ENCODE assay signal across 8 cellular contexts in genomic region chr1:27555700-27556424, GRCh38. TPM values are rescaled to one million over a fixed set of nuclear protein-coding genes. Genes with fewer than 3 reads are reported as not detected.
A peak's percentile ranks its signal among the peaks of the same experiment; 100 is the strongest.
DNase-seq lines count a peak whose midpoint lies in the region; ATAC-seq and TF ChIP-seq lines count a peak whose summit lies in the region.

No MANE protein-coding gene starts in this region.

- no peaks in the 10 kb centered on the region for H3K9me3 Mint-ChIP-seq in stimulated activated effector memory CD8-positive, alpha-beta T cell treated with anti-CD3 and anti-CD28 coated beads, Interleukin-12 subunit alpha, Interleukin-12 subunit beta, amount 100 ng/mL, for 72 hours

- H3K27me3 ChIP-seq in gastroesophageal sphincter, result no peaks in the 10 kb centered on the region

- H3K4me3 ChIP-seq in gastroesophageal sphincter, result peak overlapping the region in 1 of 2 donors; percentile 4

- no peak for DNase-seq in T-helper 17 cell
- DNase-seq in stimulated activated effector memory CD8-positive, alpha-beta T cell treated with anti-CD3 and anti-CD28 coated beads, Interleukin-12 subunit alpha, Interleukin-12 subunit beta, amount 100 ng/mL, for 72 hours (ENCODE audit: low spot score in 2 of 2), result no peak
- DNase-seq in NCI-H1436 treated with DMSO at 0.1 percent for 48 hours (lab: John Stamatoyannopoulos, UW), result no peak
- no peak for DNase-seq in islet precursor cell

- peaks cover 0 to 36% of the 10 kb centered on the region in 2 donors for H3K36me3 ChIP-seq in gastroesophageal sphincter

- H3K36me3 Mint-ChIP-seq in T-helper 17 cell (ENCODE audit: low read depth), result peaks cover 2% of the 10 kb centered on the region
- peaks cover 16% of the 10 kb centered on the region for H3K36me3 Mint-ChIP-seq in stimulated activated effector memory CD8-positive, alpha-beta T cell treated with anti-CD3 and anti-CD28 coated beads, Interleukin-12 subunit alpha, Interleukin-12 subunit beta, amount 100 ng/mL, for 72 hours

- WGBS in gastroesophageal sphincter (ENCODE audit: low coverage in 1 of 2), 2 donors, result 0% methylated on average over 1 of the region's 12 CpGs; no CpG with 5 or more reads in 1 of the 2 donors

- H3K4me1 ChIP-seq in gastroesophageal sphincter, result peaks cover 11 to 82% (median 46%) of the 10 kb centered on the region in 3 donors

- peak overlapping the region; percentile 51 to 98 (median 92) for H3K27ac ChIP-seq in gastroesophageal sphincter

- no peak for TF ChIP-seq EP300 in gastroesophageal sphincter (IDR thresholded peaks at IDR 0.05)

- H3K4me3 Mint-ChIP-seq in T-helper 17 cell, result no peak overlapping the region
- peak overlapping the region; percentile 45 for H3K4me3 Mint-ChIP-seq in stimulated activated effector memory CD8-positive, alpha-beta T cell treated with anti-CD3 and anti-CD28 coated beads, Interleukin-12 subunit alpha, Interleukin-12 subunit beta, amount 100 ng/mL, for 72 hours

- no peak for TF ChIP-seq CTCF in gastroesophageal sphincter (IDR thresholded peaks at IDR 0.05)

- peaks cover 26% of the 10 kb centered on the region for H3K4me1 Mint-ChIP-seq in T-helper 17 cell
- peaks cover 33% of the 10 kb centered on the region for H3K4me1 Mint-ChIP-seq in stimulated activated effector memory CD8-positive, alpha-beta T cell treated with anti-CD3 and anti-CD28 coated beads, Interleukin-12 subunit alpha, Interleukin-12 subunit beta, amount 100 ng/mL, for 72 hours

- no peak overlapping the region for H3K27ac Mint-ChIP-seq in T-helper 17 cell
- H3K27ac Mint-ChIP-seq in stimulated activated effector memory CD8-positive, alpha-beta T cell treated with anti-CD3 and anti-CD28 coated beads, Interleukin-12 subunit alpha, Interleukin-12 subunit beta, amount 100 ng/mL, for 72 hours, result peak overlapping the region; percentile 94

- H3K9me3 ChIP-seq in T-helper 17 cell (ENCODE audit: control insufficient read depth, low read length, poor library complexity, severe bottlenecking) (no peaks in the 10 kb centered on the region), gastroesophageal sphincter (no peaks in the 10 kb centered on the region)

- TF ChIP-seq POLR2A in GM19193 (IDR thresholded peaks at IDR 0.05; ENCODE audit: extremely low read depth, insufficient read depth, insufficient read length) (peak; percentile 10), gastroesophageal sphincter (IDR thresholded peaks at IDR 0.05) (no peak)

- ATAC-seq in T-helper 17 cell (peak; percentile 38), gastroesophageal sphincter (peak; percentile 18), GM21526 (IDR thresholded peaks at IDR 0.05; ENCODE audit: low FRiP score, unreplicated experiment) (no peak), HG03175 (IDR thresholded peaks at IDR 0.05; ENCODE audit: unreplicated experiment) (no peak)
- peak; percentile 20 for ATAC-seq in stimulated activated effector memory CD8-positive, alpha-beta T cell treated with anti-CD3 and anti-CD28 coated beads, Interleukin-12 subunit alpha, Interleukin-12 subunit beta, amount 100 ng/mL, for 72 hours

- no peaks in the 10 kb centered on the region for H3K27me3 Mint-ChIP-seq in T-helper 17 cell

RNA-seq across cellular contexts. Expression of gene AHDC1, which starts 48.1 kb away (rescaled TPM):
- total RNA-seq in T-helper 17 cell (10 to 100 TPM; 15.9 to 18.7 TPM), gastroesophageal sphincter (10 to 100 TPM; 18.2 to 50.3 (median 27.7) TPM)

Comparison
In these comparisons a context has a peak if more than half of its experiments do, and no peak if none do; other contexts are left out.
1. ATAC-seq: peak in T-helper 17 cell (single experiment), gastroesophageal sphincter (single experiment) and stimulated activated effector memory CD8-positive, alpha-beta T cell treated with anti-CD3 and anti-CD28 coated beads, Interleukin-12 subunit alpha, Interleukin-12 subunit beta, amount 100 ng/mL, for 72 hours (single experiment); none in GM21526 (single experiment) and HG03175 (single experiment).